In the genomic region with DNA sequence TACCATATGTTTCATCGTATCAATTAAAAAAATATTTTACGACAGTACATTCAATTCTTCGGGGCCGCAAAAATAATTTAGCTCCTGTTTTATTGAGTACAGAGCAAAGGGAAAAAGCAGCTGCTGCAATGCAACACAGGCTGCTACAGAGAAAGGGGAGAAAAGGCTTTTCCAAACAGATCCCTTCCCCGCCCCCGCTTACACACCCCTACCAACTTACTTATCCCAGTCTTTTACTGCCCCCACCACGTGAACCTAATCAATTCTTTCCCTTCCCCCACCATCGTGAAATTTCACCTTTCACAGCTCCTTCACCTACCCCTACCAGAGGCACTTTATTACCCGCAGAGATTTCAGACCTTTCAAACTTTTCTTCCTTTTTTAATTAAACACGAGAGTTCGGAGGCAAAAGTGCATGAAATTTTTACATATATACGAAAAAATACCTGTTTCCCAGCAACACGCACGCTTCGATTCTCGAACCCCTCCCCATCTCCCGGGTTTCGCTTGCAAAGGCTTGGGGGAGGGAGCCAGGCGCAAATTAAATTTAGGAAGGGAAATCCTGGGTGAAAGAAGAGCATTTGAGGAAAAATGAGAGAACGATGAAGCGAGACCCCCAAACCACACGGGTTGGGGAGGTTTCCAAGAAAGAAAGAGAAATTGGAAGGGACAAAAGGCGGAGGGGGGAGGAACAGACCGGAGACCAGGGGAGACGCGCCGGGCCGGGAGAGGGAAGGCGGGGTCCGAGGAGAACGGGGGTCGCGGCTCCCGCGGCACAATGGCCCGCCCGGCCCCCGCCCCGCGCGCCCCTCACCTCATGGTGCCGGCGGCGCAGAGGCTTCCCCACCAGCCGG, we compare ENCODE assay signal across 1 cellular context.
TF ChIP-seq lines count a peak whose summit lies in the region.

No MANE protein-coding gene starts in this region.

TF ChIP-seq in HEK293, 187 proteins besides CTCF, POLR2A, EP300 and RAD21 (continued from another document):
- TF ChIP-seq, protein P1, sequence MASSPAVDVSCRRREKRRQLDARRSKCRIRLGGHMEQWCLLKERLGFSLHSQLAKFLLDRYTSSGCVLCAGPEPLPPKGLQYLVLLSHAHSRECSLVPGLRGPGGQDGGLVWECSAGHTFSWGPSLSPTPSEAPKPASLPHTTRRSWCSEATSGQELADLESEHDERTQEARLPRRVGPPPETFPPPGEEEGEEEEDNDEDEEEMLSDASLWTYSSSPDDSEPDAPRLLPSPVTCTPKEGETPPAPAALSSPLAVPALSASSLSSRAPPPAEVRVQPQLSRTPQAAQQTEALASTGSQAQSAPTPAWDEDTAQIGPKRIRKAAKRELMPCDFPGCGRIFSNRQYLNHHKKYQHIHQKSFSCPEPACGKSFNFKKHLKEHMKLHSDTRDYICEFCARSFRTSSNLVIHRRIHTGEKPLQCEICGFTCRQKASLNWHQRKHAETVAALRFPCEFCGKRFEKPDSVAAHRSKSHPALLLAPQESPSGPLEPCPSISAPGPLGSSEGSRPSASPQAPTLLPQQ (tag by site-specific recombination; IDR thresholded peaks at IDR 0.05): no peak
- TF ChIP-seq ZNF521 (tag by site-specific recombination; IDR thresholded peaks at IDR 0.05): no peak
- no peak for TF ChIP-seq ZNF121 (tag by site-specific recombination; IDR thresholded peaks at IDR 0.05)
- TF ChIP-seq, protein P2, sequence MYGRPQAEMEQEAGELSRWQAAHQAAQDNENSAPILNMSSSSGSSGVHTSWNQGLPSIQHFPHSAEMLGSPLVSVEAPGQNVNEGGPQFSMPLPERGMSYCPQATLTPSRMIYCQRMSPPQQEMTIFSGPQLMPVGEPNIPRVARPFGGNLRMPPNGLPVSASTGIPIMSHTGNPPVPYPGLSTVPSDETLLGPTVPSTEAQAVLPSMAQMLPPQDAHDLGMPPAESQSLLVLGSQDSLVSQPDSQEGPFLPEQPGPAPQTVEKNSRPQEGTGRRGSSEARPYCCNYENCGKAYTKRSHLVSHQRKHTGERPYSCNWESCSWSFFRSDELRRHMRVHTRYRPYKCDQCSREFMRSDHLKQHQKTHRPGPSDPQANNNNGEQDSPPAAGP (tag by site-specific recombination; IDR thresholded peaks at IDR 0.05): no peak; the same call in 1 of the 2 replicates
- TF ChIP-seq ZNF24 (tag by site-specific recombination; IDR thresholded peaks at IDR 0.05): peak; percentile 45; the same call in 1 of the 2 replicates
- 0 out of 2 replicates have a peak, but pooled peaks have one; percentile 47 for TF ChIP-seq REPIN1 (tag by site-specific recombination; IDR thresholded peaks at IDR 0.05; ENCODE audit: low read depth)
- no peak for TF ChIP-seq ZNF248 (tag by site-specific recombination; IDR thresholded peaks at IDR 0.05)
- TF ChIP-seq, protein P3, sequence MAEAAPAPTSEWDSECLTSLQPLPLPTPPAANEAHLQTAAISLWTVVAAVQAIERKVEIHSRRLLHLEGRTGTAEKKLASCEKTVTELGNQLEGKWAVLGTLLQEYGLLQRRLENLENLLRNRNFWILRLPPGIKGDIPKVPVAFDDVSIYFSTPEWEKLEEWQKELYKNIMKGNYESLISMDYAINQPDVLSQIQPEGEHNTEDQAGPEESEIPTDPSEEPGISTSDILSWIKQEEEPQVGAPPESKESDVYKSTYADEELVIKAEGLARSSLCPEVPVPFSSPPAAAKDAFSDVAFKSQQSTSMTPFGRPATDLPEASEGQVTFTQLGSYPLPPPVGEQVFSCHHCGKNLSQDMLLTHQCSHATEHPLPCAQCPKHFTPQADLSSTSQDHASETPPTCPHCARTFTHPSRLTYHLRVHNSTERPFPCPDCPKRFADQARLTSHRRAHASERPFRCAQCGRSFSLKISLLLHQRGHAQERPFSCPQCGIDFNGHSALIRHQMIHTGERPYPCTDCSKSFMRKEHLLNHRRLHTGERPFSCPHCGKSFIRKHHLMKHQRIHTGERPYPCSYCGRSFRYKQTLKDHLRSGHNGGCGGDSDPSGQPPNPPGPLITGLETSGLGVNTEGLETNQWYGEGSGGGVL (tag by site-specific recombination; IDR thresholded peaks at IDR 0.05): peak; percentile 87
- TF ChIP-seq, protein P4, sequence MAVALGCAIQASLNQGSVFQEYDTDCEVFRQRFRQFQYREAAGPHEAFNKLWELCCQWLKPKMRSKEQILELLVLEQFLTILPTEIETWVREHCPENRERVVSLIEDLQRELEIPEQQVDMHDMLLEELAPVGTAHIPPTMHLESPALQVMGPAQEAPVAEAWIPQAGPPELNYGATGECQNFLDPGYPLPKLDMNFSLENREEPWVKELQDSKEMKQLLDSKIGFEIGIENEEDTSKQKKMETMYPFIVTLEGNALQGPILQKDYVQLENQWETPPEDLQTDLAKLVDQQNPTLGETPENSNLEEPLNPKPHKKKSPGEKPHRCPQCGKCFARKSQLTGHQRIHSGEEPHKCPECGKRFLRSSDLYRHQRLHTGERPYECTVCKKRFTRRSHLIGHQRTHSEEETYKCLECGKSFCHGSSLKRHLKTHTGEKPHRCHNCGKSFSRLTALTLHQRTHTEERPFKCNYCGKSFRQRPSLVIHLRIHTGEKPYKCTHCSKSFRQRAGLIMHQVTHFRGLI (tag by site-specific recombination; IDR thresholded peaks at IDR 0.05): no peak
- TF ChIP-seq, protein P5, sequence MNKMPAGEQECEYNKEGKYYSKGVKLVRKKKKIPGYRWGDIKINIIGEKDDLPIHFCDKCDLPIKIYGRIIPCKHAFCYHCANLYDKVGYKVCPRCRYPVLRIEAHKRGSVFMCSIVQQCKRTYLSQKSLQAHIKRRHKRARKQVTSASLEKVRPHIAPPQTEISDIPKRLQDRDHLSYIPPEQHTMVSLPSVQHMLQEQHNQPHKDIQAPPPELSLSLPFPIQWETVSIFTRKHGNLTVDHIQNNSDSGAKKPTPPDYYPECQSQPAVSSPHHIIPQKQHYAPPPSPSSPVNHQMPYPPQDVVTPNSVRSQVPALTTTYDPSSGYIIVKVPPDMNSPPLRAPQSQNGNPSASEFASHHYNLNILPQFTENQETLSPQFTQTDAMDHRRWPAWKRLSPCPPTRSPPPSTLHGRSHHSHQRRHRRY (tag by site-specific recombination; IDR thresholded peaks at IDR 0.05): no peak
- TF ChIP-seq TCF7L2 (IDR thresholded peaks at IDR 0.05; ENCODE audit: borderline replicate concordance, low read depth, low read length): no peak
- no peak for TF ChIP-seq ZNF514 (tag by site-specific recombination; IDR thresholded peaks at IDR 0.05)
- TF ChIP-seq TRIM28 (IDR thresholded peaks at IDR 0.05; ENCODE audit: borderline replicate concordance, low read length): 0 out of 2 replicates have a peak, but pooled peaks have one; percentile 51
- no peak for TF ChIP-seq ZNF473 (tag by site-specific recombination; IDR thresholded peaks at IDR 0.05)
- TF ChIP-seq ZNF747 (tag by site-specific recombination; IDR thresholded peaks at IDR 0.05): no peak
- TF ChIP-seq ZNF585B (tag by site-specific recombination; IDR thresholded peaks at IDR 0.05): no peak
